In genomic region chr14:50924848-50925247, GRCh38 we compare ENCODE assay signal across 24 cellular contexts. TPM values are rescaled to one million over a fixed set of nuclear protein-coding genes. Genes with fewer than 3 reads are reported as not detected.
DNase-seq lines count a peak whose midpoint lies in the region; ATAC-seq and TF ChIP-seq lines count a peak whose summit lies in the region.
"Had no signal": no experiment of that assay in that cellular context is flagged by ENCODE, and none has a peak within 500 bp of the region (broad histone marks: within the 10 kb centered on the region; RNA-seq: fewer than 3 reads in every experiment).

No MANE protein-coding gene starts in this region.

- TF ChIP-seq POLR2A in NB4 (IDR thresholded peaks at IDR 0.05; ENCODE audit: extremely low read depth, insufficient read length), result no peak

- ATAC-seq in GM18858 (IDR thresholded peaks at IDR 0.05; ENCODE audit: unreplicated experiment), result no peak
- no peak for ATAC-seq in Right ventricle myocardium superior (ENCODE audit: poor library complexity)
- ATAC-seq: CD8-positive, alpha-beta T cell; K562; T-cell had no signal

- H3K4me1 Mint-ChIP-seq in CD14-positive monocyte, result peaks cover 45% of the 10 kb centered on the region
- H3K4me1 Mint-ChIP-seq: T-cell had no signal

- H3K9me3 Mint-ChIP-seq in CD14-positive monocyte, result no peaks in the 10 kb centered on the region
- H3K9me3 Mint-ChIP-seq: CD8-positive, alpha-beta T cell; T-cell; T-helper 2 cell treated with Interferon-gamma antibody and Interleukin-4, amounts not matched to agents 5 μg/mL and 100 μg/mL, for 36 hours had no signal

- H3K27me3 Mint-ChIP-seq in CD14-positive monocyte (ENCODE audit: low read depth in 3 of 3), result no peaks in the 10 kb centered on the region

- peak overlapping the region in 4 of 7 donors; percentile 19 to 93 (median 58) for H3K27ac Mint-ChIP-seq in CD14-positive monocyte
- H3K27ac Mint-ChIP-seq: CD8-positive, alpha-beta T cell; T-cell; T-helper 2 cell treated with Interferon-gamma antibody and Interleukin-4, amounts not matched to agents 5 μg/mL and 100 μg/mL, for 36 hours had no signal

- TF ChIP-seq CTCF in CD14-positive monocyte (IDR thresholded peaks at IDR 0.05) (no peak), NB4 (IDR thresholded peaks at IDR 0.05; ENCODE audit: low read depth, low read length) (no peak), epithelial cell of esophagus (IDR thresholded peaks at IDR 0.05; ENCODE audit: insufficient read depth, low read depth, low read length, missing control alignments) (no peak)

- no peak overlapping the region for H3K4me3 Mint-ChIP-seq in CD14-positive monocyte
- H3K4me3 Mint-ChIP-seq: CD8-positive, alpha-beta T cell; T-cell; T-helper 2 cell treated with Interferon-gamma antibody and Interleukin-4, amounts not matched to agents 5 μg/mL and 100 μg/mL, for 36 hours had no signal

- DNase-seq in CD14-positive monocyte (ENCODE audit: low spot score) (no peak), DMS53 treated with DMSO at 0.1 percent for 48 hours (lab: John Stamatoyannopoulos, UW; ENCODE audit: unreplicated experiment) (peak; percentile 33), NB4 (ENCODE audit: low read depth) (peak; percentile 62), epithelial cell of esophagus (ENCODE audit: low read depth) (peak; percentile 22), NCI-H510A treated with DMSO at 0.1 percent for 48 hours (lab: John Stamatoyannopoulos, UW) (no peak), Right ventricle myocardium superior (no peak)
- DNase-seq: ACHN; CD8-positive, alpha-beta T cell; H7; MM.1S; NCI-H1694 treated with DMSO at 0.1 percent for 48 hours; NCI-H2107; NCI-H748 treated with DMSO at 0.1 percent for 48 hours; NK-92 treated with Interleukin-12 subunit alpha and Interleukin-12 subunit beta, amount 100 ng/mL, for 24 hours; SHP77; T-cell had no signal

- intact Hi-C loops in CD14-positive monocyte (cut with micrococcal nuclease) (loop anchor here (10.0 kb wide), 2 partner anchors 100 to 110 kb away; no protein-coding TSS in a partner anchor), Right ventricle myocardium superior (cut with DNase I) (no loop called here)

- no peak overlapping the region for H3K4me3 ChIP-seq in NB4 (ENCODE audit: low read depth, low read length)
- H3K4me3 ChIP-seq in epithelial cell of esophagus (ENCODE audit: low read length), result no peak overlapping the region
- H3K4me3 ChIP-seq: BLaER1, K562 had no signal

- peaks cover 44 to 61% of the 10 kb centered on the region in 2 donors for H3K36me3 Mint-ChIP-seq in CD14-positive monocyte
- H3K36me3 Mint-ChIP-seq: CD8-positive, alpha-beta T cell; T-cell had no signal

RNA-seq across cellular contexts. Expression of gene PYGL, which starts 19.4 kb away (rescaled TPM):
- 100 to 1,000 TPM; 166 to 184 TPM for polyA plus RNA-seq in CD14-positive monocyte
- total RNA-seq in Right ventricle myocardium superior, result 8.3 TPM

RNA-seq across cellular contexts. Expression of gene ABHD12B, which starts 53.0 kb away (rescaled TPM):
- under 1 TPM; 0.45 to 0.54 TPM for polyA plus RNA-seq in CD14-positive monocyte
- not detected for total RNA-seq in Right ventricle myocardium superior
- total RNA-seq: CD8-positive, alpha-beta T cell; Daoy; K562; LHCN-M2; NCI-H460; T-cell had no signal
- polyA plus RNA-seq: K562, SK-N-SH had no signal

Comparison
In these comparisons a context has a peak if more than half of its experiments do, and no peak if none do; other contexts are left out.
1. DNase-seq: peak in DMS53 treated with DMSO at 0.1 percent for 48 hours (single experiment), NB4 (single experiment) and epithelial cell of esophagus (single experiment); none in CD14-positive monocyte (single experiment), NCI-H510A treated with DMSO at 0.1 percent for 48 hours (single experiment) and Right ventricle myocardium superior (single experiment).